In genomic region chr2:156339866-156340265, GRCh38 we compare ENCODE assay signal across 12 cellular contexts. TPM values are rescaled to one million over a fixed set of nuclear protein-coding genes. Genes with fewer than 3 reads are reported as not detected.
DNase-seq lines count a peak whose midpoint lies in the region; ATAC-seq and TF ChIP-seq lines count a peak whose summit lies in the region.
"Had no signal": no experiment of that assay in that cellular context is flagged by ENCODE, and none has a peak within 500 bp of the region (broad histone marks: within the 10 kb centered on the region; RNA-seq: fewer than 3 reads in every experiment).

No MANE protein-coding gene starts in this region.

- H3K9me3 ChIP-seq in CD4-positive, CD25-positive, alpha-beta regulatory T cell (ENCODE audit: control insufficient read depth in 2 of 2, low read length in 2 of 2): no peaks in the 10 kb centered on the region
- H3K9me3 ChIP-seq in Loucy (ENCODE audit: insufficient read depth, low read depth, low read length) (no peaks in the 10 kb centered on the region), body of pancreas (no peaks in the 10 kb centered on the region), neural progenitor cell (ENCODE audit: low read depth) (no peaks in the 10 kb centered on the region)
- H3K9me3 ChIP-seq: Caco-2 had no signal

- H3K9me2 ChIP-seq in Loucy (replicated peaks; ENCODE audit: low read depth, low read length): no peaks in the 10 kb centered on the region

- peaks cover 35% of the 10 kb centered on the region for H3K79me2 ChIP-seq in Loucy (ENCODE audit: insufficient read depth, low read length)
- H3K79me2 ChIP-seq in neural progenitor cell (ENCODE audit: low read depth): peaks cover 5% of the 10 kb centered on the region

- TF ChIP-seq CTCF in Loucy (conservative IDR thresholded peaks at IDR 0.05; ENCODE audit: low read length): no peak
- no peak for TF ChIP-seq CTCF in body of pancreas (IDR thresholded peaks at IDR 0.05)
- no peak for TF ChIP-seq CTCF in neural progenitor cell (IDR thresholded peaks at IDR 0.05)

- no peak for DNase-seq in CD4-positive, CD25-positive, alpha-beta regulatory T cell
- no peak for DNase-seq in body of pancreas
- no peak for DNase-seq in neural progenitor cell (ENCODE audit: low spot score)
- DNase-seq in NCI-H1105 treated with DMSO at 0.1 percent for 48 hours (lab: John Stamatoyannopoulos, UW): no peak
- no peak for DNase-seq in NCI-H1417 (lab: John Stamatoyannopoulos, UW)
- DNase-seq: Caco-2; effector CD8-positive, alpha-beta T cell; H7; NCI-H2107 had no signal

- peaks cover 45% of the 10 kb centered on the region for H3K4me1 ChIP-seq in CD4-positive, CD25-positive, alpha-beta regulatory T cell (ENCODE audit: control insufficient read depth, insufficient read depth, low read length, poor library complexity, severe bottlenecking)
- H3K4me1 ChIP-seq in Loucy (ENCODE audit: insufficient read depth, low read length, poor library complexity, severe bottlenecking): peaks cover 56% of the 10 kb centered on the region
- peaks cover 45% of the 10 kb centered on the region for H3K4me1 ChIP-seq in body of pancreas
- H3K4me1 ChIP-seq in neural progenitor cell: peaks cover 11% of the 10 kb centered on the region

- H3K36me3 ChIP-seq in CD4-positive, CD25-positive, alpha-beta regulatory T cell (ENCODE audit: control insufficient read depth, insufficient read depth, low read length): no peaks in the 10 kb centered on the region
- H3K36me3 ChIP-seq in Loucy (ENCODE audit: insufficient read depth, low read length): no peaks in the 10 kb centered on the region
- no peaks in the 10 kb centered on the region for H3K36me3 ChIP-seq in body of pancreas (replicated peaks in 1 of 2; ENCODE audit: insufficient read depth in 1 of 2, low read depth in 2 of 2)
- no peaks in the 10 kb centered on the region for H3K36me3 ChIP-seq in neural progenitor cell

- peak overlapping the region; percentile 60 to 99 (median 96) for H3K27ac Mint-ChIP-seq in CD4-positive, CD25-positive, alpha-beta regulatory T cell
- no peak overlapping the region for H3K27ac Mint-ChIP-seq in neural progenitor cell

- peaks cover 0 to 5% (median 0%) of the 10 kb centered on the region in 7 donors for H3K9me3 Mint-ChIP-seq in CD4-positive, CD25-positive, alpha-beta regulatory T cell
- no peaks in the 10 kb centered on the region for H3K9me3 Mint-ChIP-seq in neural progenitor cell

- H3K4me3 ChIP-seq in CD4-positive, CD25-positive, alpha-beta regulatory T cell (ENCODE audit: low read depth, low read length): peak overlapping the region; percentile 98
- H3K4me3 ChIP-seq in Loucy (ENCODE audit: low read length, poor library complexity, severe bottlenecking) (peak overlapping the region; percentile 94), body of pancreas (no peak overlapping the region), neural progenitor cell (no peak overlapping the region)

- H3K36me3 Mint-ChIP-seq in CD4-positive, CD25-positive, alpha-beta regulatory T cell: no peaks in the 10 kb centered on the region
- no peaks in the 10 kb centered on the region for H3K36me3 Mint-ChIP-seq in neural progenitor cell

- peak overlapping the region; percentile 52 to 99 (median 98) for H3K4me3 Mint-ChIP-seq in CD4-positive, CD25-positive, alpha-beta regulatory T cell
- H3K4me3 Mint-ChIP-seq in neural progenitor cell: peak overlapping the region; percentile 57

- H3K4me1 Mint-ChIP-seq in CD4-positive, CD25-positive, alpha-beta regulatory T cell: peaks cover 37 to 57% (median 50%) of the 10 kb centered on the region in 4 donors
- H3K4me1 Mint-ChIP-seq in neural progenitor cell: peaks cover 44% of the 10 kb centered on the region

- H3K9ac ChIP-seq in Loucy (ENCODE audit: low read depth, low read length, poor library complexity, severe bottlenecking) (peak overlapping the region; percentile 99), neural progenitor cell (no peak overlapping the region)

- 25 to 28% methylated on average over 3 of the region's 3 CpGs for WGBS in body of pancreas, 2 donors

- no peak overlapping the region for H2AFZ ChIP-seq in Loucy (ENCODE audit: low read length)
- H2AFZ ChIP-seq in neural progenitor cell (replicated peaks): no peak overlapping the region

- H3K27ac ChIP-seq in CD4-positive, CD25-positive, alpha-beta regulatory T cell (ENCODE audit: insufficient read depth, low read length, poor library complexity, severe bottlenecking): peak overlapping the region; percentile 100
- H3K27ac ChIP-seq in body of pancreas: peak overlapping the region; percentile 99 to 100 (median 100)
- H3K27ac ChIP-seq in neural progenitor cell: no peak overlapping the region

- H3K4me2 ChIP-seq in Loucy (ENCODE audit: low read depth, low read length, poor library complexity, severe bottlenecking): peak overlapping the region; percentile 84
- H3K4me2 ChIP-seq in neural progenitor cell: no peak overlapping the region

- H3F3A ChIP-seq in Loucy (ENCODE audit: low read depth) (peaks cover 7% of the 10 kb centered on the region; the same call in 1 of the 2 replicates), neural progenitor cell (ENCODE audit: low read depth) (peaks cover 26% of the 10 kb centered on the region)

- no peak for TF ChIP-seq POLR2A in body of pancreas (IDR thresholded peaks at IDR 0.05)

- ATAC-seq in CD4-positive, CD25-positive, alpha-beta regulatory T cell (ENCODE audit: low read depth in 2 of 2): no peak
- ATAC-seq in body of pancreas (no peak), HG03342 (IDR thresholded peaks at IDR 0.05; ENCODE audit: unreplicated experiment) (no peak)
- ATAC-seq: sciatic nerve had no signal

- no peaks in the 10 kb centered on the region for H3K27me3 Mint-ChIP-seq in CD4-positive, CD25-positive, alpha-beta regulatory T cell
- H3K27me3 Mint-ChIP-seq in neural progenitor cell (ENCODE audit: insufficient read depth, low read depth): peaks cover 14% of the 10 kb centered on the region

- no peaks in the 10 kb centered on the region for H3K27me3 ChIP-seq in CD4-positive, CD25-positive, alpha-beta regulatory T cell (ENCODE audit: control insufficient read depth, insufficient read depth, low read length)
- H3K27me3 ChIP-seq in Loucy (ENCODE audit: insufficient read depth, low read length, poor library complexity, severe bottlenecking): peaks cover 3% of the 10 kb centered on the region
- no peaks in the 10 kb centered on the region for H3K27me3 ChIP-seq in body of pancreas
- peaks cover 22% of the 10 kb centered on the region for H3K27me3 ChIP-seq in neural progenitor cell

- intact Hi-C loops in body of pancreas (cut with DNase I): no loop called here

- H4K20me1 ChIP-seq in Loucy (ENCODE audit: insufficient read depth, low read length, poor library complexity, severe bottlenecking) (no peaks in the 10 kb centered on the region), neural progenitor cell (ENCODE audit: low read depth) (no peaks in the 10 kb centered on the region)

RNA-seq across cellular contexts. Expression of gene NR4A2, which starts 7.3 kb away (rescaled TPM):
- total RNA-seq in CD4-positive, CD25-positive, alpha-beta regulatory T cell: 398 TPM
- 10 to 100 TPM; 11.4 to 22.6 (median 13.4) TPM for polyA plus RNA-seq in CD4-positive, CD25-positive, alpha-beta regulatory T cell
- 1 to 10 TPM; 1.0 to 5.9 TPM for total RNA-seq in body of pancreas
- total RNA-seq in neural progenitor cell (ENCODE audit: low replicate concordance): 0.37 and 0.56 TPM in 2 replicates

Comparison
In these comparisons a context has a peak if more than half of its experiments do, and no peak if none do; other contexts are left out.
1. H3K4me3 ChIP-seq: peak in CD4-positive, CD25-positive, alpha-beta regulatory T cell (single experiment) and Loucy (single experiment); none in body of pancreas (0 of 2) and neural progenitor cell (single experiment).
2. RNA of gene NR4A2, which starts 7.3 kb away (total RNA-seq): 398 TPM in CD4-positive, CD25-positive, alpha-beta regulatory T cell (single experiment); 1.0 to 5.9 TPM in body of pancreas and 0.37 to 0.56 TPM in neural progenitor cell; every median in the first group is over 10 times any median in the second.